1 cellular context compared by ENCODE assay signal in genomic region chr3:101853971-101854370, GRCh38.
TF ChIP-seq lines count a peak whose summit lies in the region.

No MANE protein-coding gene starts in this region.

TF ChIP-seq in IMR-90, 13 proteins besides CTCF, POLR2A, EP300 and RAD21 (continued from another document):
- TF ChIP-seq SMC3 (IDR thresholded peaks at IDR 0.05; ENCODE audit: low read depth, low read length): no peak
- TF ChIP-seq FOS (IDR thresholded peaks at IDR 0.05; ENCODE audit: low read depth, low read length): no peak
- TF ChIP-seq NFE2L2 (IDR thresholded peaks at IDR 0.05; ENCODE audit: low read depth, low read length): no peak
- TF ChIP-seq MXI1 (IDR thresholded peaks at IDR 0.05; ENCODE audit: borderline replicate concordance, low read depth, low read length): no peak
